In genomic region chr17:47650525-47651522, GRCh38 we compare ENCODE assay signal across 1 cellular context.
TF ChIP-seq lines count a peak whose summit lies in the region.

No MANE protein-coding gene starts in this region.

TF ChIP-seq in K562, 482 proteins besides CTCF, POLR2A, EP300 and RAD21 (continued from another document and continues in another):
- no peak for TF ChIP-seq ZHX1 (conservative IDR thresholded peaks at IDR 0.05; ENCODE audit: low read length)
- TF ChIP-seq ZNF407 (IDR thresholded peaks at IDR 0.05; ENCODE audit: low read depth): no peak
- TF ChIP-seq NELFE (IDR thresholded peaks at IDR 0.05; ENCODE audit: insufficient read depth, insufficient read length): no peak
- TF ChIP-seq RHOXF2B (CRISPR knock-in tag; conservative IDR thresholded peaks at IDR 0.05): no peak
- no peak for TF ChIP-seq FOXA3 (CRISPR knock-in tag; conservative IDR thresholded peaks at IDR 0.05 in 1 of 2, IDR thresholded peaks at IDR 0.05 in 1 of 2)
- TF ChIP-seq ZNF324 (CRISPR knock-in tag; IDR thresholded peaks at IDR 0.05): no peak
- no peak for TF ChIP-seq ELF1 (tag; IDR thresholded peaks at IDR 0.05)
- 0 out of 2 replicates have a peak, but pooled peaks have one; percentile 29 for TF ChIP-seq AFF4 (CRISPR knock-in tag; IDR thresholded peaks at IDR 0.05)
- no peak for TF ChIP-seq ZEB2 (IDR thresholded peaks at IDR 0.05)
- no peak for TF ChIP-seq ZNF316 (IDR thresholded peaks at IDR 0.05)
- no peak for TF ChIP-seq GATAD2A (IDR thresholded peaks at IDR 0.05)
- no peak for TF ChIP-seq PHTF2 (CRISPR knock-in tag; IDR thresholded peaks at IDR 0.05)
- 0 out of 2 replicates have a peak, but pooled peaks have one; percentile 18 for TF ChIP-seq GMEB1 (CRISPR knock-in tag; IDR thresholded peaks at IDR 0.05)
- TF ChIP-seq GTF2F1 (IDR thresholded peaks at IDR 0.05; ENCODE audit: low read depth, low read length): no peak; the same call in 1 of the 2 replicates
- no peak for TF ChIP-seq MED1 (CRISPR knock-in tag; IDR thresholded peaks at IDR 0.05; ENCODE audit: borderline replicate concordance)
- no peak for TF ChIP-seq ZNF583 (CRISPR knock-in tag; IDR thresholded peaks at IDR 0.05)
- TF ChIP-seq ZNF354B (CRISPR knock-in tag; IDR thresholded peaks at IDR 0.05): no peak
- no peak for TF ChIP-seq NFIC (IDR thresholded peaks at IDR 0.05)
- TF ChIP-seq ZNF561 (CRISPR knock-in tag; conservative IDR thresholded peaks at IDR 0.05): no peak
- no peak for TF ChIP-seq BRF2 (IDR thresholded peaks at IDR 0.05; ENCODE audit: borderline replicate concordance, insufficient read depth, insufficient read length)
- TF ChIP-seq ZBTB11 (CRISPR knock-in tag; IDR thresholded peaks at IDR 0.05): no peak
- TF ChIP-seq PTRF (tag; IDR thresholded peaks at IDR 0.05): no peak
- TF ChIP-seq DEAF1 (CRISPR knock-in tag; IDR thresholded peaks at IDR 0.05): no peak
- TF ChIP-seq SUPT5H (IDR thresholded peaks at IDR 0.05): peak; percentile 51
- TF ChIP-seq BCL6 (CRISPR knock-in tag; IDR thresholded peaks at IDR 0.05): no peak
- TF ChIP-seq NCOA2 (IDR thresholded peaks at IDR 0.05; ENCODE audit: partially characterized antibody in 2 of 2): no peak
- TF ChIP-seq MCM7 (IDR thresholded peaks at IDR 0.05): no peak
- no peak for TF ChIP-seq USF2 (CRISPR knock-in tag; IDR thresholded peaks at IDR 0.05)
- TF ChIP-seq ETS2 (tag; IDR thresholded peaks at IDR 0.05; ENCODE audit: borderline replicate concordance, poor library complexity, severe bottlenecking): no peak
